ENCODE assay signal across 9 cellular contexts in the genomic region with DNA sequence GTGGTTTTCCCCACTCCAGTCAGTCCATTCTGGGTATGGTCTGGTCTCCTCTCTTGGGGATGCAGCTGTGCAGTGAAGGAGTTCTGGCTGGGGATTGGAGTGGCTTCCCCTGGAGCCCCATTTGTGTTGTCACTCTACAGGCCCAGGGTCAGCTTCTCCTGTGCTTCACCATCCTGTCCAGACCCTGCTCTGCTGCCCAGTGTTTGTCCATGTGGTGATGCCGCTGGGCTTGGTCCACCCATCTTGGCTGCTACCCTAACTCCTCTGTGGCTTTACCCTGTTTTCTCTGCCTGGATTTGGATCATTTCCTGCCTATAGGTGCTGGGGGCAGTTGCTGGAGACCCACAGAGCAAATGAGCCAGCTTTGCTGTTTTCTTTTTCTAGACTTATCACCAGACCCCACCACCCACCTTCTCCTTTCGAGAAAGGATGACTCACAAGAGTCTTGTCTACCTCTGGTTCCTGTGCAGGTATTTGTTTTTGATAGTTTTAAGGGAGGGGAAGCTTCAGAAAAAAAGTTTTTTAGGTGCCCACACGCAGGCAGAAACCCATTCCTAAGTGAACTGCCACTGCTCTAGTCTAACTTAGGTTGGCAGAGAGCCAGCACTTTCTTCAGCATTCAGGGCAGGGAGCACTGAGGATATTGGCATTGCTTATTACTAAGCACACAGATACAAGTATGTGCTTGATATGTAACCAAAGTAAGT. TPM values are rescaled to one million over a fixed set of nuclear protein-coding genes. Genes with fewer than 3 reads are reported as not detected.
DNase-seq lines count a peak whose midpoint lies in the region; ATAC-seq lines count a peak whose summit lies in the region.
"Had no signal": no experiment of that assay in that cellular context is flagged by ENCODE, and none has a peak within 500 bp of the region (broad histone marks: within the 10 kb centered on the region; RNA-seq: fewer than 3 reads in every experiment).

No MANE protein-coding gene starts in this region.

- H3K27ac Mint-ChIP-seq in T-helper 2 cell treated with Interferon-gamma antibody and Interleukin-4, amounts not matched to agents 5 μg/mL and 100 μg/mL, for 36 hours: peak overlapping the region; percentile 32
- peak overlapping the region; percentile 89 to 98 for H3K27ac Mint-ChIP-seq in activated naive CD4-positive, alpha-beta T cell treated with anti-CD3 and anti-CD28 coated beads, Interleukin-2, amount 50 U/mL, for 72 hours

- H3K27me3 Mint-ChIP-seq in T-helper 2 cell treated with Interferon-gamma antibody and Interleukin-4, amounts not matched to agents 5 μg/mL and 100 μg/mL, for 36 hours (ENCODE audit: low read depth): no peaks in the 10 kb centered on the region
- H3K27me3 Mint-ChIP-seq: B cell had no signal

- peaks cover 8% of the 10 kb centered on the region for H3K4me1 Mint-ChIP-seq in T-helper 2 cell treated with Interferon-gamma antibody and Interleukin-4, amounts not matched to agents 5 μg/mL and 100 μg/mL, for 36 hours (ENCODE audit: low read depth)

- H3K4me3 Mint-ChIP-seq in T-helper 2 cell treated with Interferon-gamma antibody and Interleukin-4, amounts not matched to agents 5 μg/mL and 100 μg/mL, for 36 hours: no peak overlapping the region
- H3K4me3 Mint-ChIP-seq: B cell had no signal

- intact Hi-C loops in left cardiac atrium (cut with DNase I): loop anchor here in 1 of 2 donors (10.0 kb wide), 1 partner anchor 160 kb away; no protein-coding TSS in a partner anchor

- no peaks in the 10 kb centered on the region for H3K9me3 Mint-ChIP-seq in T-helper 2 cell treated with Interferon-gamma antibody and Interleukin-4, amounts not matched to agents 5 μg/mL and 100 μg/mL, for 36 hours
- no peaks in the 10 kb centered on the region for H3K9me3 Mint-ChIP-seq in activated naive CD4-positive, alpha-beta T cell treated with anti-CD3 and anti-CD28 coated beads, Interleukin-2, amount 50 U/mL, for 72 hours

- no peak for DNase-seq in T-helper 2 cell treated with Interferon-gamma antibody and Interleukin-4, amounts not matched to agents 5 μg/mL and 100 μg/mL, for 36 hours (ENCODE audit: low spot score)
- no peak for DNase-seq in T-helper 2 cell
- DNase-seq in activated naive CD4-positive, alpha-beta T cell treated with anti-CD3 and anti-CD28 coated beads, Interleukin-2, amount 50 U/mL, for 72 hours (ENCODE audit: low spot score in 2 of 2): peak in 1 of 2 donors; percentile 26
- DNase-seq in left cardiac atrium: peak; percentile 37
- peak; percentile 21 for DNase-seq in stromal cell of bone marrow (ENCODE audit: low read depth)
- no peak for DNase-seq in NCI-H526 treated with DMSO at 0.1 percent for 48 hours (lab: John Stamatoyannopoulos, UW)
- no peak for DNase-seq in NCI-H2171 treated with DMSO at 0.1 percent for 48 hours (lab: John Stamatoyannopoulos, UW)

- peaks cover 49% of the 10 kb centered on the region for H3K36me3 Mint-ChIP-seq in T-helper 2 cell treated with Interferon-gamma antibody and Interleukin-4, amounts not matched to agents 5 μg/mL and 100 μg/mL, for 36 hours (ENCODE audit: low read depth)
- peaks cover 12 to 42% of the 10 kb centered on the region in 2 donors for H3K36me3 Mint-ChIP-seq in activated naive CD4-positive, alpha-beta T cell treated with anti-CD3 and anti-CD28 coated beads, Interleukin-2, amount 50 U/mL, for 72 hours

- peak; percentile 67 to 76 for ATAC-seq in activated naive CD4-positive, alpha-beta T cell treated with anti-CD3 and anti-CD28 coated beads, Interleukin-2, amount 50 U/mL, for 72 hours
- peak; percentile 37 to 85 for ATAC-seq in left cardiac atrium
- no peak for ATAC-seq in GM18498 (IDR thresholded peaks at IDR 0.05; ENCODE audit: unreplicated experiment)

RNA-seq across cellular contexts. Expression of gene ZDHHC16, which starts 8.5 kb away (rescaled TPM):
- 10 to 100 TPM; 25.4 to 45.0 TPM for total RNA-seq in activated naive CD4-positive, alpha-beta T cell treated with anti-CD3 and anti-CD28 coated beads, Interleukin-2, amount 50 U/mL, for 72 hours
- 10 to 100 TPM; 26.2 to 26.5 TPM for total RNA-seq in left cardiac atrium

RNA-seq across cellular contexts. Expression of gene EXOSC1, which starts 8.7 kb away (rescaled TPM):
- 10 to 100 TPM; 41.3 to 58.0 TPM for total RNA-seq in activated naive CD4-positive, alpha-beta T cell treated with anti-CD3 and anti-CD28 coated beads, Interleukin-2, amount 50 U/mL, for 72 hours
- total RNA-seq in left cardiac atrium: 10 to 100 TPM; 16.6 to 18.6 TPM

RNA-seq across cellular contexts. Expression of gene PGAM1, which starts 28.5 kb away (rescaled TPM):
- 1,000 to 10,000 TPM in 1 of 2 donors, 100 to 1,000 TPM in 1; 610 to 1,410 TPM for total RNA-seq in activated naive CD4-positive, alpha-beta T cell treated with anti-CD3 and anti-CD28 coated beads, Interleukin-2, amount 50 U/mL, for 72 hours
- 100 to 1,000 TPM; 258 to 344 TPM for total RNA-seq in left cardiac atrium

RNA-seq across cellular contexts. Expression of gene MMS19, which starts 43.7 kb away (rescaled TPM):
- 100 to 1,000 TPM in 1 of 2 donors, 10 to 100 TPM in 1; 74.2 to 125 TPM for total RNA-seq in activated naive CD4-positive, alpha-beta T cell treated with anti-CD3 and anti-CD28 coated beads, Interleukin-2, amount 50 U/mL, for 72 hours
- 10 to 100 TPM; 31.9 to 34.0 TPM for total RNA-seq in left cardiac atrium

RNA-seq across cellular contexts. Expression of gene UBTD1, which starts 44.2 kb away (rescaled TPM):
- 1 to 10 TPM; 1.9 to 3.5 TPM for total RNA-seq in activated naive CD4-positive, alpha-beta T cell treated with anti-CD3 and anti-CD28 coated beads, Interleukin-2, amount 50 U/mL, for 72 hours
- 10 to 100 TPM; 22.6 to 23.7 TPM for total RNA-seq in left cardiac atrium

Comparison
In these comparisons a context has a peak if more than half of its experiments do, and no peak if none do; other contexts are left out.
1. DNase-seq: peak in left cardiac atrium (single experiment) and stromal cell of bone marrow (single experiment); none in T-helper 2 cell treated with Interferon-gamma antibody and Interleukin-4, amounts not matched to agents 5 μg/mL and 100 μg/mL, for 36 hours (single experiment), T-helper 2 cell (0 of 5), NCI-H526 treated with DMSO at 0.1 percent for 48 hours (single experiment) and NCI-H2171 treated with DMSO at 0.1 percent for 48 hours (single experiment).